Comparison of ENCODE assay signal across 1 cellular context in genomic region chrX:154428176-154429171, GRCh38.
TF ChIP-seq lines count a peak whose summit lies in the region.

Gene ATP6AP1 (plus strand): TSS chrX:154428677. CDS start chrX:154428693, 16 bp downstream.

TF ChIP-seq in HEK293, 187 proteins besides CTCF, POLR2A, EP300 and RAD21 (continued from another document):
- TF ChIP-seq KLF17 (tag by site-specific recombination; IDR thresholded peaks at IDR 0.05) (peak; percentile 22; the same call in 1 of the 2 replicates), IKZF3 (tag by site-specific recombination; IDR thresholded peaks at IDR 0.05) (peak; percentile 51; the same call in 1 of the 2 replicates), TCF7L2 (IDR thresholded peaks at IDR 0.05; ENCODE audit: borderline replicate concordance, low read depth, low read length) (no peak), PRDM2 (tag by site-specific recombination; IDR thresholded peaks at IDR 0.05; ENCODE audit: borderline replicate concordance) (no peak), ZNF366 (tag by site-specific recombination; conservative IDR thresholded peaks at IDR 0.05) (no peak), HOXC10 (CRISPR knock-in tag; IDR thresholded peaks at IDR 0.05) (peak; percentile 24; the same call in 1 of the 2 replicates), ZFP37 (tag by site-specific recombination; IDR thresholded peaks at IDR 0.05) (no peak), ZNF274 (IDR thresholded peaks at IDR 0.05; ENCODE audit: low read length) (no peak), ZNF274 (tag by site-specific recombination; IDR thresholded peaks at IDR 0.05; ENCODE audit: borderline replicate concordance) (no peak), ZNF280D (tag by site-specific recombination; IDR thresholded peaks at IDR 0.05) (peak; percentile 32; the same call in 1 of the 2 replicates), ZNF175 (tag by site-specific recombination; IDR thresholded peaks at IDR 0.05) (no peak), ZNF747 (tag by site-specific recombination; IDR thresholded peaks at IDR 0.05) (no peak), KLF16 (tag by site-specific recombination; IDR thresholded peaks at IDR 0.05) (no peak; the same call in 1 of the 2 replicates), ELK4 (IDR thresholded peaks at IDR 0.05; ENCODE audit: borderline replicate concordance, low read depth, low read length) (no peak), TRIM28 (IDR thresholded peaks at IDR 0.05; ENCODE audit: borderline replicate concordance, low read length) (no peak), ZNF37A (tag by site-specific recombination; IDR thresholded peaks at IDR 0.05) (no peak), ZNF624 (tag by site-specific recombination; IDR thresholded peaks at IDR 0.05) (no peak), GFI1B (tag by site-specific recombination; IDR thresholded peaks at IDR 0.05) (no peak), ZNF324 (tag by site-specific recombination; IDR thresholded peaks at IDR 0.05) (no peak), ZNF768 (tag by site-specific recombination; IDR thresholded peaks at IDR 0.05) (no peak), ZBTB26 (tag by site-specific recombination; optimal IDR thresholded peaks at IDR 0.05) (peak; percentile 54), ZNF184 (tag by site-specific recombination; IDR thresholded peaks at IDR 0.05) (no peak), SP3 (tag by site-specific recombination; IDR thresholded peaks at IDR 0.05) (peak; percentile 83), ZNF785 (tag by site-specific recombination; IDR thresholded peaks at IDR 0.05) (no peak), WT1 (tag by site-specific recombination; IDR thresholded peaks at IDR 0.05) (no peak), ZNF561 (tag by site-specific recombination; IDR thresholded peaks at IDR 0.05; ENCODE audit: borderline replicate concordance) (no peak; the same call in 1 of the 2 replicates), ZNF792 (tag by site-specific recombination; IDR thresholded peaks at IDR 0.05) (no peak), ZNF510 (tag by site-specific recombination; IDR thresholded peaks at IDR 0.05; ENCODE audit: insufficient replicate concordance) (no peak), ZNF596 (tag by site-specific recombination; IDR thresholded peaks at IDR 0.05) (no peak), ZNF416 (tag by site-specific recombination; IDR thresholded peaks at IDR 0.05) (no peak), ZNF548 (tag by site-specific recombination; IDR thresholded peaks at IDR 0.05) (no peak), ZNF155 (tag by site-specific recombination; IDR thresholded peaks at IDR 0.05) (no peak), ZNF157 (tag by site-specific recombination; IDR thresholded peaks at IDR 0.05) (no peak), ZNF248 (tag by site-specific recombination; IDR thresholded peaks at IDR 0.05) (no peak), ZNF626 (tag by site-specific recombination; IDR thresholded peaks at IDR 0.05) (no peak), RBAK (tag by site-specific recombination; IDR thresholded peaks at IDR 0.05) (no peak), GLIS2 (tag by site-specific recombination; IDR thresholded peaks at IDR 0.05) (peak; percentile 74)
- TF ChIP-seq, protein P1, sequence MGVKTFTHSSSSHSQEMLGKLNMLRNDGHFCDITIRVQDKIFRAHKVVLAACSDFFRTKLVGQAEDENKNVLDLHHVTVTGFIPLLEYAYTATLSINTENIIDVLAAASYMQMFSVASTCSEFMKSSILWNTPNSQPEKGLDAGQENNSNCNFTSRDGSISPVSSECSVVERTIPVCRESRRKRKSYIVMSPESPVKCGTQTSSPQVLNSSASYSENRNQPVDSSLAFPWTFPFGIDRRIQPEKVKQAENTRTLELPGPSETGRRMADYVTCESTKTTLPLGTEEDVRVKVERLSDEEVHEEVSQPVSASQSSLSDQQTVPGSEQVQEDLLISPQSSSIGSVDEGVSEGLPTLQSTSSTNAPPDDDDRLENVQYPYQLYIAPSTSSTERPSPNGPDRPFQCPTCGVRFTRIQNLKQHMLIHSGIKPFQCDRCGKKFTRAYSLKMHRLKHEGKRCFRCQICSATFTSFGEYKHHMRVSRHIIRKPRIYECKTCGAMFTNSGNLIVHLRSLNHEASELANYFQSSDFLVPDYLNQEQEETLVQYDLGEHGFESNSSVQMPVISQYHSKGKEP (tag by site-specific recombination; IDR thresholded peaks at IDR 0.05) = no peak
- TF ChIP-seq, protein P2, sequence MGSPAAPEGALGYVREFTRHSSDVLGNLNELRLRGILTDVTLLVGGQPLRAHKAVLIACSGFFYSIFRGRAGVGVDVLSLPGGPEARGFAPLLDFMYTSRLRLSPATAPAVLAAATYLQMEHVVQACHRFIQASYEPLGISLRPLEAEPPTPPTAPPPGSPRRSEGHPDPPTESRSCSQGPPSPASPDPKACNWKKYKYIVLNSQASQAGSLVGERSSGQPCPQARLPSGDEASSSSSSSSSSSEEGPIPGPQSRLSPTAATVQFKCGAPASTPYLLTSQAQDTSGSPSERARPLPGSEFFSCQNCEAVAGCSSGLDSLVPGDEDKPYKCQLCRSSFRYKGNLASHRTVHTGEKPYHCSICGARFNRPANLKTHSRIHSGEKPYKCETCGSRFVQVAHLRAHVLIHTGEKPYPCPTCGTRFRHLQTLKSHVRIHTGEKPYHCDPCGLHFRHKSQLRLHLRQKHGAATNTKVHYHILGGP (tag by site-specific recombination; IDR thresholded peaks at IDR 0.05) = no peak
